ENCODE assay signal across 9 cellular contexts in the genomic region with DNA sequence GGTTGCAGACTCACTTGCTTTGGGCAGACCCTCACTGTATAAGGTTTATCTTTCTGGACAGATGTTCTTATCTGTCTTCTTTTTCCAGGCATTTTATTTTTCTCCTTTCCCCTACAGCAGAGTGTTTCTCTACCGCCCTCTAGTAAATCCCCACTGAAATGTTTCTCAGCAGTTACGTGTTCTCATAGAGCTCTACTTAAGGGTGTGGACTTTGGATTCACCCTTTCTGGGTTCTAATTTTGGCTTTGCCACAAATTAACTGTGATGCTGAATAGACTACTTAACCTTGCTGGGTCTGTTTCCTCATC. TPM values are rescaled to one million over a fixed set of nuclear protein-coding genes. Genes with fewer than 3 reads are reported as not detected.
DNase-seq lines count a peak whose midpoint lies in the region; ATAC-seq and TF ChIP-seq lines count a peak whose summit lies in the region.
"Had no signal": no experiment of that assay in that cellular context is flagged by ENCODE, and none has a peak within 500 bp of the region (broad histone marks: within the 10 kb centered on the region; RNA-seq: fewer than 3 reads in every experiment).

No MANE protein-coding gene starts in this region.

- intact Hi-C loops in upper lobe of right lung (cut with DNase I) (no loop called here), adrenal gland (cut with DNase I) (loop anchor here in 1 of 2 donors (10.0 kb wide), 1 partner anchor 146 kb away; no protein-coding TSS in a partner anchor)

- H3K36me3 ChIP-seq in BLaER1 treated with 17β-estradiol and CSF1 and Interleukin-3, amounts not matched to agents 10 nM and 100 nM, result peaks cover 51 to 67% (median 63%) of the 10 kb centered on the region in 11 experiments
- H3K36me3 ChIP-seq in SU-DHL-6 (ENCODE audit: low read length) (peaks cover 3% of the 10 kb centered on the region; the same call in 1 of the 2 replicates), upper lobe of right lung (peaks cover 48% of the 10 kb centered on the region), adrenal gland (replicated peaks in 1 of 2) (peaks cover 0 to 31% of the 10 kb centered on the region in 2 donors)

- no peaks in the 10 kb centered on the region for H3K27me3 ChIP-seq in BLaER1 treated with 17β-estradiol and CSF1 and Interleukin-3, amounts not matched to agents 10 nM and 100 nM
- no peaks in the 10 kb centered on the region for H3K27me3 ChIP-seq in SU-DHL-6 (ENCODE audit: low read length)
- H3K27me3 ChIP-seq in upper lobe of right lung, result no peaks in the 10 kb centered on the region
- H3K27me3 ChIP-seq in adrenal gland, result no peaks in the 10 kb centered on the region
- H3K27me3 ChIP-seq: SJSA1 had no signal

- no peak overlapping the region for H2AFZ ChIP-seq in SU-DHL-6 (ENCODE audit: low read depth, low read length, severe bottlenecking)

- ATAC-seq in upper lobe of right lung, result no peak
- no peak for ATAC-seq in HG03039 (IDR thresholded peaks at IDR 0.05; ENCODE audit: unreplicated experiment)
- no peak for ATAC-seq in HG02571 (IDR thresholded peaks at IDR 0.05; ENCODE audit: unreplicated experiment)

- TF ChIP-seq POLR2A in adrenal gland (IDR thresholded peaks at IDR 0.05), result no peak

- H3K4me2 ChIP-seq in BLaER1 treated with 17β-estradiol and CSF1 and Interleukin-3, amounts not matched to agents 10 nM and 100 nM, result peak overlapping the region; percentile 83 to 96 (median 93); a peak in 17 of 22 replicates
- peak overlapping the region; percentile 93 for H3K4me2 ChIP-seq in SU-DHL-6 (ENCODE audit: low read depth, low read length, poor library complexity, severe bottlenecking)

- peak; percentile 36 for DNase-seq in GM13977 (ENCODE audit: low spot score)
- DNase-seq in foreskin fibroblast, result peak; percentile 26 to 70
- DNase-seq in upper lobe of right lung, result no peak
- no peak for DNase-seq in adrenal gland

- H3F3A ChIP-seq in SU-DHL-6 (ENCODE audit: insufficient read depth), result peaks cover 23% of the 10 kb centered on the region

- H3K9me2 ChIP-seq in SU-DHL-6 (replicated peaks; ENCODE audit: insufficient read depth, low read length), result no peaks in the 10 kb centered on the region

- H3K9ac ChIP-seq in BLaER1 treated with 17β-estradiol and CSF1 and Interleukin-3, amounts not matched to agents 10 nM and 100 nM, result 0 out of 22 replicates have a peak overlapping the region, but pooled peaks of 2 of the 11 experiments have one; percentile 86 to 92
- H3K9ac ChIP-seq in SU-DHL-6 (ENCODE audit: low read length), result 0 out of 2 replicates have a peak overlapping the region, but pooled peaks have one; percentile 80

- H3K79me2 ChIP-seq in SU-DHL-6 (ENCODE audit: insufficient read depth, low read length), result peaks cover 13% of the 10 kb centered on the region

- peaks cover 20 to 52% (median 36%) of the 10 kb centered on the region in 10 experiments for H3K4me1 ChIP-seq in BLaER1 treated with 17β-estradiol and CSF1 and Interleukin-3, amounts not matched to agents 10 nM and 100 nM
- H3K4me1 ChIP-seq in upper lobe of right lung (peaks cover 17% of the 10 kb centered on the region), adrenal gland (replicated peaks in 1 of 2) (peaks cover 9 to 22% of the 10 kb centered on the region in 2 donors)

- TF ChIP-seq CTCF in GM13977 (IDR thresholded peaks at IDR 0.05; ENCODE audit: extremely low read depth, insufficient read depth, missing control alignments), result peak; percentile 60
- TF ChIP-seq CTCF in SU-DHL-6 (IDR thresholded peaks at IDR 0.05; ENCODE audit: insufficient read depth, low read length, poor library complexity, severe bottlenecking), result peak; percentile 55
- TF ChIP-seq CTCF in foreskin fibroblast (IDR thresholded peaks at IDR 0.05; ENCODE audit: low read depth, low read length), result peak; percentile 65
- TF ChIP-seq CTCF in upper lobe of right lung (IDR thresholded peaks at IDR 0.05), result peak; percentile 26
- peak in 2 of 6 experiments; percentile 26 for TF ChIP-seq CTCF in adrenal gland (IDR thresholded peaks at IDR 0.05)

- no peak overlapping the region for H3K4me3 ChIP-seq in BLaER1 treated with 17β-estradiol and CSF1 and Interleukin-3, amounts not matched to agents 10 nM and 100 nM
- no peak overlapping the region for H3K4me3 ChIP-seq in SU-DHL-6 (ENCODE audit: insufficient read depth, low read length, poor library complexity, severe bottlenecking)
- H3K4me3 ChIP-seq in foreskin fibroblast (ENCODE audit: low read depth in 1 of 2, low read length in 2 of 2), result no peak overlapping the region
- H3K4me3 ChIP-seq in upper lobe of right lung, result no peak overlapping the region
- H3K4me3 ChIP-seq in adrenal gland, result no peak overlapping the region
- H3K4me3 ChIP-seq: SJSA1 had no signal

- WGBS in adrenal gland, 4 donors, result 10 to 47% (median 26%) methylated on average over 2 of the region's 2 CpGs

- no peaks in the 10 kb centered on the region for H3K9me3 ChIP-seq in BLaER1 treated with 17β-estradiol and CSF1 and Interleukin-3, amounts not matched to agents 10 nM and 100 nM (replicated peaks in 1 of 11)
- H3K9me3 ChIP-seq in SU-DHL-6 (ENCODE audit: insufficient read depth, low read length) (no peaks in the 10 kb centered on the region), upper lobe of right lung (no peaks in the 10 kb centered on the region), adrenal gland (replicated peaks in 1 of 3) (no peaks in the 10 kb centered on the region)
- H3K9me3 ChIP-seq: SJSA1 had no signal

- in situ Hi-C loops in GM13977 (cut with MboI; ENCODE audit: low pct_unique_long_range_greater_than_20kb, low sequenced_read_pairs, unreplicated experiment), result no loop called here

- H3K27ac ChIP-seq in BLaER1 treated with 17β-estradiol and CSF1 and Interleukin-3, amounts not matched to agents 10 nM and 100 nM, result no peak overlapping the region
- H3K27ac ChIP-seq in SU-DHL-6 (ENCODE audit: low read depth, low read length) (no peak overlapping the region), upper lobe of right lung (no peak overlapping the region), adrenal gland (no peak overlapping the region)
- H3K27ac ChIP-seq: SJSA1 had no signal

- peaks cover 0 to 4% (median 0%) of the 10 kb centered on the region in 11 experiments; a peak in 1 of 22 replicates for H4K20me1 ChIP-seq in BLaER1 treated with 17β-estradiol and CSF1 and Interleukin-3, amounts not matched to agents 10 nM and 100 nM
- no peaks in the 10 kb centered on the region for H4K20me1 ChIP-seq in SU-DHL-6 (ENCODE audit: low read depth, low read length)

RNA-seq across cellular contexts. Expression of a gene that starts 2.0 kb away (rescaled TPM):
- total RNA-seq in upper lobe of right lung (44.8 TPM), adrenal gland (100 to 1,000 TPM in 1 of 8 donors, 10 to 100 TPM in 7; 36.7 to 191 (median 52.2) TPM)
- polyA plus RNA-seq in adrenal gland, result 10 to 100 TPM; 18.0 to 48.0 (median 19.0) TPM

RNA-seq across cellular contexts. Expression of a gene that starts 26.3 kb away (rescaled TPM):
- total RNA-seq in upper lobe of right lung (90.5 TPM), adrenal gland (10 to 100 TPM; 48.4 to 96.1 (median 78.3) TPM)
- 100 to 1,000 TPM in 1 of 3 donors, 10 to 100 TPM in 2; 59.1 to 156 (median 70.0) TPM for polyA plus RNA-seq in adrenal gland

RNA-seq across cellular contexts. Expression of a gene that starts 26.4 kb away (rescaled TPM):
- total RNA-seq in upper lobe of right lung, result 56.2 TPM
- total RNA-seq in adrenal gland, result 100 to 1,000 TPM in 7 of 8 donors, 10 to 100 TPM in 1; 89.3 to 136 (median 107) TPM
- 100 to 1,000 TPM in 1 of 3 donors, 10 to 100 TPM in 2; 86.2 to 178 (median 91.1) TPM for polyA plus RNA-seq in adrenal gland

RNA-seq across cellular contexts. Expression of a gene that starts 54.9 kb away (rescaled TPM):
- total RNA-seq in upper lobe of right lung (109 TPM), adrenal gland (100 to 1,000 TPM in 7 of 8 donors, 10 to 100 TPM in 1; 98.2 to 197 (median 167) TPM)
- polyA plus RNA-seq in adrenal gland, result 100 to 1,000 TPM in 2 of 3 donors, 10 to 100 TPM in 1; 93.9 to 200 (median 123) TPM

RNA-seq across cellular contexts. Expression of a gene that starts 55.7 kb away (rescaled TPM):
- total RNA-seq in upper lobe of right lung, result not detected
- not detected for total RNA-seq in adrenal gland
- polyA plus RNA-seq in adrenal gland, result not detected
- total RNA-seq: SJSA1 had no signal

Comparison
In these comparisons a context has a peak if more than half of its experiments do, and no peak if none do; other contexts are left out.
1. DNase-seq: peak in GM13977 (single experiment) and foreskin fibroblast (2 of 2); none in upper lobe of right lung (single experiment) and adrenal gland (0 of 7).